In the genomic region with DNA sequence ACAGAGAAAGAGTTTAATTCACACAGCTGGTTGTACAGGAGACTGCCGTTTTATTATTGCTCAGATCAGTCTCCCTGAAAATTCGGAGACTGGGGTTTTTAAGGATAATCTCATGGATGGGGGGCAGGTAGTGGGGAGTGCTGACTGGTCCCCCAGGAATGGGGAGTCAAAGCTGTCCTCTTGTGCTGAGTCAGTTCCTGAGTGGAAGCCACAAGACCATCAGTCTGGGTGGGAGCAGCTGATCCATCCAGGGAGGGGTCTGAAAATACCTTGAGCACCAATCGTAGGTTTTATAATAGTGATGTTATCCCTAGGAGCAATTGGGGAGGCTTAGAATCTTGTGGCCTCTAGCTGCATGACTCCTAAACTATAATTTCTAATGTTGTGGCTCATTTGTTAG, we compare ENCODE assay signal across 25 cellular contexts. TPM values are rescaled to one million over a fixed set of nuclear protein-coding genes. Genes with fewer than 3 reads are reported as not detected.
A peak's percentile ranks its signal among the peaks of the same experiment; 100 is the strongest.
DNase-seq lines count a peak whose midpoint lies in the region; ATAC-seq lines count a peak whose summit lies in the region.
"Had no signal": no experiment of that assay in that cellular context is flagged by ENCODE, and none has a peak within 500 bp of the region (broad histone marks: within the 10 kb centered on the region; RNA-seq: fewer than 3 reads in every experiment).

No MANE protein-coding gene starts in this region.

- H3K27ac ChIP-seq in HUES64 (ENCODE audit: low read depth, low read length): 0 out of 2 replicates have a peak overlapping the region, but pooled peaks have one; percentile 8
- H3K27ac ChIP-seq: dorsolateral prefrontal cortex, neural progenitor cell, psoas muscle had no signal

- H3K4me3 Mint-ChIP-seq in activated naive CD4-positive, alpha-beta T cell treated with anti-CD3 and anti-CD28 coated beads, Interleukin-2, amount 10 ng/mL, durations not matched to agents 7 days and 5 days: no peak overlapping the region
- no peak overlapping the region for H3K4me3 Mint-ChIP-seq in effector memory CD8-positive, alpha-beta T cell
- no peak overlapping the region for H3K4me3 Mint-ChIP-seq in stimulated activated memory B cell treated with anti-CD40 and anti-IgM and Interleukin-4, amounts not matched to agents 10 μg/mL and 1 μg/mL and 100 μg/mL, for 72 hours
- H3K4me3 Mint-ChIP-seq: CD14-positive monocyte, neural progenitor cell had no signal

- peaks cover 35% of the 10 kb centered on the region for H3K4me1 ChIP-seq in HUES64 (ENCODE audit: insufficient read depth, low read length)
- H3K4me1 ChIP-seq: psoas muscle, uterus had no signal

- no peak for DNase-seq in activated naive CD4-positive, alpha-beta T cell treated with anti-CD3 and anti-CD28 coated beads, Interleukin-2, amount 10 ng/mL, durations not matched to agents 7 days and 5 days
- DNase-seq in activated naive CD4-positive, alpha-beta T cell treated with anti-CD3 and anti-CD28 coated beads, Interleukin-2, amount 50 U/mL, for 16 hours: no peak
- no peak for DNase-seq in effector memory CD8-positive, alpha-beta T cell
- DNase-seq in SKM-1 treated with dmso at 0.1 percent for 144 hours (lab: John Stamatoyannopoulos, UW; ENCODE audit: unreplicated experiment) (no peak), epidermal melanocyte (ENCODE audit: insufficient read length, low spot score) (no peak), HK-2 (ENCODE audit: unreplicated experiment) (no peak)
- DNase-seq: ACHN; activated CD4-positive, alpha-beta T cell treated with anti-CD3 and anti-CD28 coated beads, Interleukin-2, amount 50 U/mL, for 1 hour; DMS53; dorsolateral prefrontal cortex; erythroblast; left cardiac atrium; midbrain; NCI-H1048; NCI-H2081; NCI-H510A; psoas muscle; small intestine; stimulated activated CD4-positive, alpha-beta T cell treated with anti-CD3 and anti-CD28 coated beads, Interleukin-2, amount 100 ng/mL, for 48 hours; uterus had no signal

- H3K27ac Mint-ChIP-seq in activated naive CD4-positive, alpha-beta T cell treated with anti-CD3 and anti-CD28 coated beads, Interleukin-2, amount 10 ng/mL, durations not matched to agents 7 days and 5 days: peak overlapping the region; percentile 39
- peak overlapping the region; percentile 32 to 52 for H3K27ac Mint-ChIP-seq in effector memory CD8-positive, alpha-beta T cell
- H3K27ac Mint-ChIP-seq in stimulated activated memory B cell treated with anti-CD40 and anti-IgM and Interleukin-4, amounts not matched to agents 10 μg/mL and 1 μg/mL and 100 μg/mL, for 72 hours: peak overlapping the region; percentile 53
- H3K27ac Mint-ChIP-seq: CD14-positive monocyte, neural progenitor cell had no signal

- no peak overlapping the region; the same call in 1 of the 2 replicates for H3K4me3 ChIP-seq in HUES64 (ENCODE audit: low read length)
- H3K4me3 ChIP-seq: dorsolateral prefrontal cortex, gastroesophageal sphincter, neural progenitor cell, psoas muscle, uterus had no signal

- H3K4me1 Mint-ChIP-seq in activated naive CD4-positive, alpha-beta T cell treated with anti-CD3 and anti-CD28 coated beads, Interleukin-2, amount 10 ng/mL, durations not matched to agents 7 days and 5 days: peaks cover 13% of the 10 kb centered on the region
- peaks cover 4 to 15% of the 10 kb centered on the region in 2 donors for H3K4me1 Mint-ChIP-seq in effector memory CD8-positive, alpha-beta T cell (ENCODE audit: low read depth in 2 of 2)
- H3K4me1 Mint-ChIP-seq in stimulated activated memory B cell treated with anti-CD40 and anti-IgM and Interleukin-4, amounts not matched to agents 10 μg/mL and 1 μg/mL and 100 μg/mL, for 72 hours: peaks cover 24% of the 10 kb centered on the region

- H3K36me3 ChIP-seq in HUES64 (ENCODE audit: insufficient read depth, low read length): peaks cover 14% of the 10 kb centered on the region
- H3K36me3 ChIP-seq: neural progenitor cell, uterus had no signal

- no peak for ATAC-seq in effector memory CD8-positive, alpha-beta T cell (replicated peaks)
- ATAC-seq in stimulated activated memory B cell treated with anti-CD40 and anti-IgM and Interleukin-4, amounts not matched to agents 10 μg/mL and 1 μg/mL and 100 μg/mL, for 72 hours: no peak
- ATAC-seq: gastroesophageal sphincter, left cardiac atrium, psoas muscle had no signal

- 91% methylated on average over 3 of the region's 3 CpGs for WGBS in HUES64

- no peaks in the 10 kb centered on the region for H3K9me3 Mint-ChIP-seq in activated naive CD4-positive, alpha-beta T cell treated with anti-CD3 and anti-CD28 coated beads, Interleukin-2, amount 10 ng/mL, durations not matched to agents 7 days and 5 days
- no peaks in the 10 kb centered on the region for H3K9me3 Mint-ChIP-seq in effector memory CD8-positive, alpha-beta T cell
- no peaks in the 10 kb centered on the region for H3K9me3 Mint-ChIP-seq in stimulated activated memory B cell treated with anti-CD40 and anti-IgM and Interleukin-4, amounts not matched to agents 10 μg/mL and 1 μg/mL and 100 μg/mL, for 72 hours
- H3K9me3 Mint-ChIP-seq: CD14-positive monocyte, neural progenitor cell had no signal

- H3K9ac ChIP-seq in HUES64 (ENCODE audit: low read depth, low read length): no peak overlapping the region
- H3K9ac ChIP-seq: neural progenitor cell had no signal

- CTCF ChIA-PET in activated naive CD4-positive, alpha-beta T cell treated with anti-CD3 and anti-CD28 coated beads, Interleukin-2, amount 10 ng/mL, durations not matched to agents 7 days and 5 days (lab: Charles Lee): no interaction called here

- H3K9me3 ChIP-seq in HUES64 (ENCODE audit: insufficient read depth, low read depth, low read length): no peaks in the 10 kb centered on the region
- H3K9me3 ChIP-seq: gastroesophageal sphincter, psoas muscle, uterus had no signal

- peaks cover 48% of the 10 kb centered on the region for H3K36me3 Mint-ChIP-seq in activated naive CD4-positive, alpha-beta T cell treated with anti-CD3 and anti-CD28 coated beads, Interleukin-2, amount 10 ng/mL, durations not matched to agents 7 days and 5 days
- peaks cover 27% of the 10 kb centered on the region for H3K36me3 Mint-ChIP-seq in effector memory CD8-positive, alpha-beta T cell (ENCODE audit: insufficient read depth)
- H3K36me3 Mint-ChIP-seq in stimulated activated memory B cell treated with anti-CD40 and anti-IgM and Interleukin-4, amounts not matched to agents 10 μg/mL and 1 μg/mL and 100 μg/mL, for 72 hours: peaks cover 30% of the 10 kb centered on the region
- H3K36me3 Mint-ChIP-seq: neural progenitor cell had no signal

- no peaks in the 10 kb centered on the region for H3K27me3 Mint-ChIP-seq in activated naive CD4-positive, alpha-beta T cell treated with anti-CD3 and anti-CD28 coated beads, Interleukin-2, amount 10 ng/mL, durations not matched to agents 7 days and 5 days
- H3K27me3 Mint-ChIP-seq in effector memory CD8-positive, alpha-beta T cell: no peaks in the 10 kb centered on the region
- no peaks in the 10 kb centered on the region for H3K27me3 Mint-ChIP-seq in stimulated activated memory B cell treated with anti-CD40 and anti-IgM and Interleukin-4, amounts not matched to agents 10 μg/mL and 1 μg/mL and 100 μg/mL, for 72 hours

- H3K27me3 ChIP-seq in HUES64 (ENCODE audit: insufficient read depth, low read length): no peaks in the 10 kb centered on the region
- H3K27me3 ChIP-seq: dorsolateral prefrontal cortex, gastroesophageal sphincter, neural progenitor cell, uterus had no signal

RNA-seq across cellular contexts. Expression of gene TRAF5, which starts 50.2 kb away (rescaled TPM):
- polyA plus RNA-seq in HUES64 (2013, experiment 1 of 2): 15.0 TPM
- polyA plus RNA-seq in HUES64 (2013, experiment 2 of 2): 13.2 TPM
